In genomic region chr4:112604590-112604989, GRCh38 we compare ENCODE assay signal across 8 cellular contexts. TPM values are rescaled to one million over a fixed set of nuclear protein-coding genes. Genes with fewer than 3 reads are reported as not detected.
DNase-seq lines count a peak whose midpoint lies in the region; ATAC-seq and TF ChIP-seq lines count a peak whose summit lies in the region.

No MANE protein-coding gene starts in this region.

- ATAC-seq in HG03342 (IDR thresholded peaks at IDR 0.05; ENCODE audit: unreplicated experiment): peak; percentile 84
- ATAC-seq in left cardiac atrium: peak; percentile 75 to 78
- ATAC-seq in HG03460 (IDR thresholded peaks at IDR 0.05; ENCODE audit: unreplicated experiment): no peak

- H3K27me3 ChIP-seq in BJ (ENCODE audit: control insufficient read depth, insufficient read depth, low read length): no peaks in the 10 kb centered on the region
- H3K27me3 ChIP-seq in NT2/D1 (ENCODE audit: insufficient read depth, insufficient read length): no peaks in the 10 kb centered on the region

- peak; percentile 9 for DNase-seq in BJ (ENCODE audit: low read depth)
- peak; percentile 54 for DNase-seq in GM13976 (ENCODE audit: low spot score)
- DNase-seq in NT2/D1 (ENCODE audit: low read depth, low spot score): peak; percentile 11
- peak; percentile 57 for DNase-seq in amniotic epithelial cell (ENCODE audit: low read depth)
- no peak for DNase-seq in left cardiac atrium
- peak; percentile 52 for DNase-seq in retina

- H3K9me3 ChIP-seq in NT2/D1 (ENCODE audit: insufficient read depth, low read length): no peaks in the 10 kb centered on the region

- intact Hi-C loops in left cardiac atrium (cut with DNase I): loop anchor here (2.0 to 10.0 kb wide), 3 partner anchors 276 to 490 kb away; no protein-coding TSS in a partner anchor

- CTCF ChIA-PET in BJ (lab: Yijun Ruan, JAX): interaction anchor here (0.6 to 6.4 kb wide), 10 partner anchors 15 to 505 kb away, joined by 3 to 110 read pairs (median 4); no protein-coding TSS in a partner anchor

- TF ChIP-seq CTCF in BJ (IDR thresholded peaks at IDR 0.05; ENCODE audit: insufficient read depth, low read depth, low read length) (peak; percentile 73), GM13976 (IDR thresholded peaks at IDR 0.05; ENCODE audit: borderline replicate concordance, control extremely low read depth, extremely low read depth, insufficient read depth, missing control alignments) (peak; percentile 44)

- no peaks in the 10 kb centered on the region for H3K4me1 ChIP-seq in NT2/D1 (ENCODE audit: insufficient read depth, insufficient read length)

- H3K36me3 ChIP-seq in BJ (ENCODE audit: control insufficient read depth, insufficient read depth, low read length) (no peaks in the 10 kb centered on the region), NT2/D1 (ENCODE audit: insufficient read depth, insufficient read length, low read length) (peaks cover 23% of the 10 kb centered on the region)

- in situ Hi-C loops in GM13976 (cut with MboI; ENCODE audit: low sequenced_read_pairs, unreplicated experiment): loop anchor here (25.0 kb wide), 2 partner anchors 267 to 517 kb away; no protein-coding TSS in a partner anchor

- POLR2A ChIA-PET in BJ (lab: Charles Lee): no interaction called here

- no peak overlapping the region for H3K4me3 ChIP-seq in BJ (ENCODE audit: low read depth, low read length)
- H3K4me3 ChIP-seq in NT2/D1 (ENCODE audit: insufficient read length, low read depth): no peak overlapping the region

- H3K9ac ChIP-seq in NT2/D1 (ENCODE audit: insufficient read length, low read depth): no peak overlapping the region

RNA-seq across cellular contexts. Expression of gene ZGRF1, which starts 32.1 kb away (rescaled TPM):
- polyA plus RNA-seq in BJ (2011; rRNA removed): 1.4 and 3.0 TPM in 2 replicates
- polyA minus RNA-seq in BJ (2011; rRNA and poly(A)+ RNA removed): 1.4 and 1.9 TPM in 2 replicates
- 1 to 10 TPM; 1.8 to 2.8 TPM for total RNA-seq in left cardiac atrium

RNA-seq across cellular contexts. Expression of gene LARP7, which starts 32.4 kb away (rescaled TPM):
- polyA plus RNA-seq in BJ (2011; rRNA removed): 6.3 and 18.1 TPM in 2 replicates
- 2.0 and 2.5 TPM in 2 replicates for polyA minus RNA-seq in BJ (2011; rRNA and poly(A)+ RNA removed)
- total RNA-seq in left cardiac atrium: 10 to 100 TPM; 43.9 to 44.9 TPM
